In the genomic region with DNA sequence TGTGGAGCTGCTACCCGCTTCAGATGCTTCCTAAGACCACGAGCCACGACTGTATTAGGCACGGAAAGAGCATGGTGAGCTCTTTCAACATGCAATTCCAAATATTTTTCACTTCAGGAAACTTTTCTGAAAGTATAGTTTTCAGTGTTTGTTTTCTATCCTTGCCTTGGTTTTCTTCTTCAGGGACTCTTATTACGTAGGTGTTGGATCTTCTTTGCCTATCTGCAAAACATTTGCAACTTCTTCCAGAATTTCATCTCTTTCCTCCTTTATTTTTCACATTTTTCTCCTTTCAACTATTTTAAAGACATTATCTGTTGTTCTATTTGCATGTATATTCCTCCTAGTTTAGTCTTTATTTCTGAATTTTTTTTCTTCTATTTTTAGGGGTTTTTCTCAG, we compare ENCODE assay signal across 36 cellular contexts.
"Had no signal": no experiment of that assay in that cellular context is flagged by ENCODE, and none has a peak within 500 bp of the region (broad histone marks: within the 10 kb centered on the region; RNA-seq: fewer than 3 reads in every experiment).

No MANE protein-coding gene starts in this region.

- H3K4me3 ChIP-seq: MG63 had no signal

- DNase-seq: MG63, MM.1S, MV-4-11, NCI-H1048, NCI-H1092, NCI-H1092 treated with DMSO at 0.1 percent for 48 hours, NCI-H1105, NCI-H1105 treated with DMSO at 0.1 percent for 48 hours, NCI-H1417, NCI-H1417 treated with DMSO at 0.1 percent for 48 hours, NCI-H1436, NCI-H1436 treated with DMSO at 0.1 percent for 48 hours, NCI-H146, NCI-H1694, NCI-H1694 treated with DMSO at 0.1 percent for 48 hours, NCI-H187, NCI-H187 treated with DMSO at 0.1 percent for 48 hours, NCI-H1930, NCI-H2029, NCI-H2029 treated with DMSO at 0.1 percent for 48 hours, NCI-H2081, NCI-H2081 treated with DMSO at 0.1 percent for 48 hours, NCI-H2107, NCI-H2171, NCI-H2171 treated with DMSO at 0.1 percent for 48 hours, NCI-H2227 treated with DMSO at 0.1 percent for 48 hours, NCI-H226, NCI-H345, NCI-H446, NCI-H446 treated with DMSO at 0.1 percent for 48 hours, NCI-H510A, NCI-H510A treated with DMSO at 0.1 percent for 48 hours, NCI-H524, NCI-H524 treated with DMSO at 0.1 percent for 48 hours, NCI-H526, NCI-H526 treated with DMSO at 0.1 percent for 48 hours had no signal

- H3K36me3 ChIP-seq: MG63 had no signal
